ENCODE assay signal across 34 cellular contexts in genomic region chr6:35795453-35796071, GRCh38. TPM values are rescaled to one million over a fixed set of nuclear protein-coding genes. Genes with fewer than 3 reads are reported as not detected.
"Had no signal": no experiment of that assay in that cellular context is flagged by ENCODE, and none has a peak within 500 bp of the region (broad histone marks: within the 10 kb centered on the region; RNA-seq: fewer than 3 reads in every experiment).

No MANE protein-coding gene starts in this region.

- H3K79me2 ChIP-seq: hepatocyte had no signal

- H3K27ac Mint-ChIP-seq: activated naive CD8-positive, alpha-beta T cell; activated T-cell treated with anti-CD3 and anti-CD28 coated beads, Interleukin-2, amount 50 U/mL, for 72 hours; WTC11 had no signal

- H3K4me2 ChIP-seq: hepatocyte had no signal

- H3K36me3 Mint-ChIP-seq: activated naive CD8-positive, alpha-beta T cell; brain; WTC11 had no signal

- H3K9me3 Mint-ChIP-seq: activated T-cell treated with anti-CD3 and anti-CD28 coated beads, Interleukin-2, amount 50 U/mL, for 72 hours; neural crest cell; WTC11 had no signal

- H3K27ac ChIP-seq: cardiac muscle cell, coronary artery, dorsolateral prefrontal cortex, gastrocnemius medialis, hepatocyte, spleen, testis, transverse colon, uterus had no signal

- H3K9me3 ChIP-seq: gastrocnemius medialis, spleen, testis, transverse colon, uterus had no signal

- H2AFZ ChIP-seq: hepatocyte had no signal

- H3K27me3 ChIP-seq: cardiac muscle cell, hepatocyte, testis, uterus had no signal

- ATAC-seq: gastrocnemius medialis; left ventricle myocardium superior; stimulated activated naive CD8-positive, alpha-beta T cell treated with anti-CD3 and anti-CD28 coated beads, Interleukin-15, Interleukin-2, amounts not matched to agents 100 U/mL and 50 U/mL, for 24 hours; WTC11 had no signal

- H3K4me3 ChIP-seq: cardiac muscle cell, coronary artery, dorsolateral prefrontal cortex, gastrocnemius medialis, hepatocyte, spleen, testis, transverse colon, uterus had no signal

- H3K27me3 Mint-ChIP-seq: activated naive CD8-positive, alpha-beta T cell had no signal

- DNase-seq: activated CD4-positive, alpha-beta T cell treated with anti-CD3 and anti-CD28 coated beads for 1 hour; activated CD4-positive, alpha-beta T cell treated with anti-CD3 and anti-CD28 coated beads, Interleukin-2, amount 50 U/mL, for 1 hour; activated effector memory CD4-positive, alpha-beta T cell treated with Interleukin-2 at 50 U/mL for 16 hours; activated naive CD4-positive, alpha-beta T cell treated with Interleukin-2 at 50 U/mL for 16 hours; activated T-cell treated with anti-CD3 and anti-CD28 coated beads for 4 hours; activated T-cell treated with anti-CD3 and anti-CD28 coated beads, Interleukin-2, amount 50 U/mL, for 72 hours; anterior cingulate cortex; dorsolateral prefrontal cortex; effector memory CD4-positive, alpha-beta T cell; erythroblast; gastrocnemius medialis; islet precursor cell; left ventricle myocardium superior; spleen; stimulated activated CD4-positive, alpha-beta T cell treated with anti-CD3 and anti-CD28 coated beads, Interleukin-2, amount 100 ng/mL, for 48 hours; stimulated activated naive CD8-positive, alpha-beta T cell treated with anti-CD3 and anti-CD28 coated beads, Interleukin-15, Interleukin-2, amounts not matched to agents 100 U/mL and 50 U/mL, for 24 hours; T-helper 2 cell; testis; transverse colon; uterus had no signal

- H3K4me1 Mint-ChIP-seq: brain, neural crest cell had no signal

- H3K4me3 Mint-ChIP-seq: activated naive CD8-positive, alpha-beta T cell; activated T-cell treated with anti-CD3 and anti-CD28 coated beads, Interleukin-2, amount 50 U/mL, for 72 hours; brain; neural crest cell; WTC11 had no signal

- H3K4me1 ChIP-seq: gastrocnemius medialis, spleen, testis, transverse colon, uterus had no signal

- H3K36me3 ChIP-seq: cardiac muscle cell, gastrocnemius medialis, spleen, transverse colon, uterus had no signal

RNA-seq across cellular contexts. Expression of gene CLPS, which starts 1.6 kb away (rescaled TPM):
- total RNA-seq: activated T-cell treated with anti-CD3 and anti-CD28 coated beads, Interleukin-2, amount 50 U/mL, for 72 hours; cardiac muscle cell; cerebellum; gastrocnemius medialis; hepatocyte; left ventricle myocardium superior; lung microvascular endothelial cell; neural crest cell; omental fat pad; right cardiac atrium; transverse colon; uterus had no signal
- polyA plus RNA-seq: cardiac muscle cell, right cardiac atrium had no signal

RNA-seq across cellular contexts. Expression of gene LHFPL5, which starts 9.6 kb away (rescaled TPM):
- total RNA-seq: activated T-cell treated with anti-CD3 and anti-CD28 coated beads, Interleukin-2, amount 50 U/mL, for 72 hours; cardiac muscle cell; gastrocnemius medialis; hepatocyte; left ventricle myocardium superior; lung microvascular endothelial cell; mesenteric fat pad; neural crest cell; omental fat pad; right cardiac atrium; spleen; transverse colon; uterus; WTC11 had no signal
- polyA plus RNA-seq: cardiac muscle cell, right cardiac atrium, spleen had no signal

RNA-seq across cellular contexts. Expression of gene CLPSL1, which starts 14.7 kb away (rescaled TPM):
- total RNA-seq: activated T-cell treated with anti-CD3 and anti-CD28 coated beads, Interleukin-2, amount 50 U/mL, for 72 hours; cardiac muscle cell; cerebellum; gastrocnemius medialis; hepatocyte; left ventricle myocardium superior; lung microvascular endothelial cell; mesenteric fat pad; neural crest cell; omental fat pad; right cardiac atrium; spleen; testis; transverse colon; uterus had no signal
- polyA plus RNA-seq: adipose tissue, cardiac muscle cell, hepatocyte, right cardiac atrium, spleen had no signal

RNA-seq across cellular contexts. Expression of gene CLPSL2, which starts 19.2 kb away (rescaled TPM):
- total RNA-seq: activated T-cell treated with anti-CD3 and anti-CD28 coated beads, Interleukin-2, amount 50 U/mL, for 72 hours; cardiac muscle cell; cerebellum; gastrocnemius medialis; hepatocyte; left ventricle myocardium superior; lung microvascular endothelial cell; mesenteric fat pad; mucosa of gallbladder; neural crest cell; omental fat pad; right cardiac atrium; spleen; testis; transverse colon; uterus had no signal
- polyA plus RNA-seq: hepatocyte, right cardiac atrium, spleen had no signal

RNA-seq across cellular contexts. Expression of gene ARMC12, which starts 58.7 kb away (rescaled TPM):
- total RNA-seq: left ventricle myocardium superior had no signal
